ENCODE assay signal across 19 cellular contexts in the genomic region with DNA sequence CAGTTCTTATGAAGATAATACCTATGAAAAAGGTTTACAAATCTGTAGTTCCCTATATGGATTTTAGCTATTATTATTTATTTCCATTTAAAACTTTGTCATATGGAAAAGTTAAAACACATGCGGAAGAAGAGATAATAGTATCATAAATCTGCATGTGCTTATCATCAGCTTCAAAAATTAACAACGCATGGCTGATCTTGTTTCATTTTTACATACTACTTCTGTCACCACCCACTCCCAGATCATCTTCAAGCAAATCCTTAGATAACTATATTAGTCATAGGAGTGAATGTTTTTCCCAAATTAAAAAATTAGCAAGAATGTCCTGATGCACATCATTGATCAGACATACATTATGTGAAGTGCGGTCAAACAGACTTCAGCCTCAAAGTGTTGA. TPM values are rescaled to one million over a fixed set of nuclear protein-coding genes. Genes with fewer than 3 reads are reported as not detected.
DNase-seq lines count a peak whose midpoint lies in the region; ATAC-seq, FAIRE-seq and TF ChIP-seq lines count a peak whose summit lies in the region.
"Had no signal": no experiment of that assay in that cellular context is flagged by ENCODE, and none has a peak within 500 bp of the region (broad histone marks: within the 10 kb centered on the region; RNA-seq: fewer than 3 reads in every experiment).

No MANE protein-coding gene starts in this region.

- RAD21 ChIA-PET in GM12878 (lab: Charles Lee; ENCODE audit: unreplicated experiment), result interaction anchor here (1.0 kb wide), 2 partner anchors 25 to 142 kb away, joined by 3 to 4 read pairs; a partner anchor contains a TSS

- no peak overlapping the region for H3K4me2 ChIP-seq in GM12878 (ENCODE audit: control insufficient read depth, insufficient read depth)
- H3K4me2 ChIP-seq: A549 had no signal

- no peaks in the 10 kb centered on the region for H3K79me2 ChIP-seq in GM12878 (ENCODE audit: control insufficient read depth, insufficient read depth, low read length)

- CTCF ChIA-PET in GM12878 (lab: Yijun Ruan, JAX), result interaction anchor here (1.4 kb wide), 1 partner anchor 173 kb away, joined by 3 read pairs; no protein-coding TSS in a partner anchor

- no peak overlapping the region for H2AFZ ChIP-seq in GM12878 (ENCODE audit: control insufficient read depth, low read depth, low read length)

- TF ChIP-seq POLR2A in GM12878 (IDR thresholded peaks at IDR 0.05; ENCODE audit: low read depth, low read length), result no peak

- no peak overlapping the region for H3K27ac Mint-ChIP-seq in activated T-cell treated with anti-CD3 and anti-CD28 coated beads, Interleukin-2, amount 50 U/mL, for 72 hours
- H3K27ac Mint-ChIP-seq: CD4-positive, alpha-beta T cell had no signal

- peaks cover 9% of the 10 kb centered on the region for H3K4me1 ChIP-seq in GM12878 (ENCODE audit: control insufficient read depth, insufficient read depth, low read length)
- H3K4me1 ChIP-seq: A549, Caco-2 had no signal

- no peaks in the 10 kb centered on the region for H3K4me1 Mint-ChIP-seq in activated T-cell treated with anti-CD3 and anti-CD28 coated beads, Interleukin-2, amount 50 U/mL, for 72 hours (ENCODE audit: low read depth)

- H3K27me3 ChIP-seq in GM12878 (replicated peaks in 1 of 2; ENCODE audit: control insufficient read depth in 2 of 2, insufficient read depth in 2 of 2, low read length in 1 of 2), result no peaks in the 10 kb centered on the region

- H3K4me3 Mint-ChIP-seq in activated T-cell treated with anti-CD3 and anti-CD28 coated beads, Interleukin-2, amount 50 U/mL, for 72 hours, result no peak overlapping the region
- H3K4me3 Mint-ChIP-seq: CD4-positive, alpha-beta T cell had no signal

- DNase-seq in GM03348 (ENCODE audit: low spot score), result peak; percentile 11
- DNase-seq in OCI-M1 (lab: John Stamatoyannopoulos, UW), result peak; percentile 46
- DNase-seq in GM12878 (ENCODE audit: low read depth, low spot score), result no peak
- no peak for DNase-seq in activated T-cell treated with anti-CD3 and anti-CD28 coated beads, Interleukin-2, amount 50 U/mL, for 72 hours
- DNase-seq: AML-193; Caco-2; CD4-positive, alpha-beta T cell; GOT3; H7 had no signal

- H3K27me3 Mint-ChIP-seq in activated T-cell treated with anti-CD3 and anti-CD28 coated beads, Interleukin-2, amount 50 U/mL, for 72 hours (ENCODE audit: low read depth), result no peaks in the 10 kb centered on the region
- H3K27me3 Mint-ChIP-seq: CD4-positive, alpha-beta T cell had no signal

- TF ChIP-seq CTCF in GM12878 (IDR thresholded peaks at IDR 0.05 in 2 of 3, conservative IDR thresholded peaks at IDR 0.05 in 1 of 3; ENCODE audit: control insufficient read depth in 2 of 3, extremely low read depth in 1 of 3, insufficient read depth in 1 of 3, low read depth in 3 of 3, low read length in 3 of 3), result no peak

- WGBS in GM12878 (ENCODE audit: insufficient coverage, insufficient replicate concordance, low lambda C conversion rate, missing lambda C conversion rate), result 51% methylated on average over 3 of the region's 3 CpGs

- H3K4me3 ChIP-seq in GM12878, result no peak overlapping the region
- H3K4me3 ChIP-seq: A549 had no signal

- H4K20me1 ChIP-seq in GM12878 (ENCODE audit: control insufficient read depth, insufficient read depth), result no peaks in the 10 kb centered on the region

- no peak overlapping the region for H3K9ac ChIP-seq in GM12878 (ENCODE audit: control insufficient read depth, insufficient read depth, low read length)

- H3K36me3 Mint-ChIP-seq in activated T-cell treated with anti-CD3 and anti-CD28 coated beads, Interleukin-2, amount 50 U/mL, for 72 hours (ENCODE audit: insufficient read depth in 2 of 2), result no peaks in the 10 kb centered on the region

- H3K9me3 Mint-ChIP-seq in activated T-cell treated with anti-CD3 and anti-CD28 coated beads, Interleukin-2, amount 50 U/mL, for 72 hours, result no peaks in the 10 kb centered on the region
- H3K9me3 Mint-ChIP-seq: CD4-positive, alpha-beta T cell had no signal

- no peaks in the 10 kb centered on the region for H3K36me3 ChIP-seq in GM12878 (ENCODE audit: control insufficient read depth in 2 of 2, insufficient read depth in 2 of 2, low read length in 1 of 2)

- in situ Hi-C loops in GM12878 (cut with MboI), result no loop called here

- ATAC-seq in GM12878, result no peak
- ATAC-seq in activated T-cell treated with anti-CD3 and anti-CD28 coated beads, Interleukin-2, amount 50 U/mL, for 72 hours (replicated peaks in 1 of 2), result no peak
- ATAC-seq in HG03159 (IDR thresholded peaks at IDR 0.05; ENCODE audit: unreplicated experiment), result no peak
- no peak for ATAC-seq in HG02973 (IDR thresholded peaks at IDR 0.05; ENCODE audit: unreplicated experiment)
- ATAC-seq in HG03439 (IDR thresholded peaks at IDR 0.05; ENCODE audit: unreplicated experiment), result no peak
- ATAC-seq: A549, HCT116 had no signal

- no peak overlapping the region for H3K27ac ChIP-seq in GM12878 (ENCODE audit: control insufficient read depth, insufficient read depth)
- H3K27ac ChIP-seq: 22Rv1, A549, C4-2B, HL-60 had no signal

- SMC1A ChIA-PET in GM12878 (lab: Charles Lee; ENCODE audit: uncharacterized antibody, unreplicated experiment), result interaction anchor here (0.8 to 1.0 kb wide), 2 partner anchors 26 to 58 kb away, joined by 3 read pairs; no protein-coding TSS in a partner anchor

- TF ChIP-seq RAD21 in GM12878 (IDR thresholded peaks at IDR 0.05; ENCODE audit: insufficient read depth, low read depth, low read length), result no peak

- no TSS peak for BruUV-seq in GM12878 (replicated peaks; lab: Mats Ljungman, UMichigan)

- H3K9me3 ChIP-seq in GM12878 (replicated peaks; ENCODE audit: control insufficient read depth, insufficient read depth, low read length), result no peaks in the 10 kb centered on the region
- H3K9me3 ChIP-seq: A549, Caco-2 had no signal

- intact Hi-C loops in GM12878 (cut with micrococcal nuclease; ENCODE audit: unreplicated experiment), result no loop called here

- FAIRE-seq in GM12878 (lab: Jason Lieb, UNC), result peak; percentile 44
- peak; percentile 82 for FAIRE-seq in islet of Langerhans (lab: Jason Lieb, UNC)
- FAIRE-seq: A549, D721Med had no signal

- POLR2A ChIA-PET in GM12878 (lab: Charles Lee), result interaction anchor here (1.1 kb wide), 1 partner anchor 25 kb away, joined by 3 read pairs; a partner anchor contains a TSS

- no peak for TF ChIP-seq EP300 in GM12878 (IDR thresholded peaks at IDR 0.05; ENCODE audit: borderline replicate concordance in 1 of 2, control insufficient read depth in 1 of 2, low read depth in 2 of 2, low read length in 2 of 2)

TF ChIP-seq in GM12878, 131 proteins besides CTCF, POLR2A, EP300 and RAD21 (continues in another document):
- 0 out of 2 replicates have a peak, but pooled peaks have one; percentile 18 for TF ChIP-seq DPF2 (IDR thresholded peaks at IDR 0.05)
- TF ChIP-seq KLF5 (IDR thresholded peaks at IDR 0.05; ENCODE audit: partially characterized antibody), result no peak

RNA-seq across cellular contexts. Expression of a gene that starts 24.6 kb away (rescaled TPM):
- total RNA-seq in GM12878 (2013; cell fraction: nucleolus; rRNA removed), result 13.9 and 14.8 TPM in 2 replicates
- total RNA-seq in GM12878 (2014; rRNA removed), result 4.7 and 6.1 TPM in 2 replicates
- total RNA-seq in GM12878 (2014; rRNA removed; fragmentation: Illumina TruSeq; extraction: Trizol), result 7.6 and 8.2 TPM in 2 replicates
- total RNA-seq in GM12878 (2021), result 10.8 and 11.4 TPM in 2 replicates
- 3.2 TPM for polyA plus RNA-seq in GM12878 (2011; ENCODE audit: low read depth)
- 7.2 and 12.6 TPM in 2 replicates for polyA plus RNA-seq in GM12878 (2011; rRNA removed)
- polyA plus RNA-seq in GM12878 (2011; cell fraction: cytosol; rRNA removed), result 3.1 and 3.9 TPM in 2 replicates
- polyA plus RNA-seq in GM12878 (2011; cell fraction: nucleus; rRNA removed), result 3.5 and 4.3 TPM in 2 replicates
- polyA plus RNA-seq in GM12878 (2012), result 5.8 and 5.9 TPM in 2 replicates
- 9.7 and 11.6 TPM in 2 replicates for polyA plus RNA-seq in GM12878 (2014; fragmentation: Illumina TruSeq; extraction: Trizol)
- polyA plus RNA-seq in GM12878 (2014; fragmentation: Nextera tagmentation; extraction: Ambion mirVana), result 1 to 10 TPM; 1.9 TPM
- polyA plus RNA-seq in GM12878 (2014; rRNA removed), result 4.9 and 5.9 TPM in 2 replicates
- polyA plus RNA-seq in GM12878 (2016; fragmentation: Nextera tagmentation; extraction: Ambion mirVana), result 1 to 10 TPM; 5.4 to 6.2 TPM
- 8.9 and 18.9 TPM in 2 replicates for polyA minus RNA-seq in GM12878 (2011; rRNA and poly(A)+ RNA removed)
- 9.3 and 9.8 TPM in 2 replicates for polyA minus RNA-seq in GM12878 (2011; cell fraction: cytosol; rRNA and poly(A)+ RNA removed)
- 4.7 and 8.0 TPM in 2 replicates for polyA minus RNA-seq in GM12878 (2011; cell fraction: nucleus; rRNA and poly(A)+ RNA removed)
- 10 to 100 TPM; 27.6 to 34.3 TPM for total RNA-seq in activated T-cell treated with anti-CD3 and anti-CD28 coated beads, Interleukin-2, amount 50 U/mL, for 72 hours

RNA-seq across cellular contexts. Expression of a gene that starts 37.8 kb away (rescaled TPM):
- 41.6 and 44.1 TPM in 2 replicates for total RNA-seq in GM12878 (2013; cell fraction: nucleolus; rRNA removed)
- total RNA-seq in GM12878 (2014; rRNA removed) (51.5 and 58.4 TPM in 2 replicates), GM12878 (2014; rRNA removed; fragmentation: Illumina TruSeq; extraction: Trizol) (65.6 and 66.3 TPM in 2 replicates), GM12878 (2021) (67.9 and 71.2 TPM in 2 replicates)
- polyA plus RNA-seq in GM12878 (2011; ENCODE audit: low read depth), result 45.7 TPM
- polyA plus RNA-seq in GM12878 (2011; rRNA removed) (105 and 135 TPM in 2 replicates), GM12878 (2014; fragmentation: Illumina TruSeq; extraction: Trizol) (74.4 and 86.6 TPM in 2 replicates), GM12878 (2014; fragmentation: Nextera tagmentation; extraction: Ambion mirVana) (10 to 100 TPM; 37.5 to 59.6 TPM), GM12878 (2014; rRNA removed) (48.3 and 49.1 TPM in 2 replicates), GM12878 (2016; fragmentation: Nextera tagmentation; extraction: Ambion mirVana) (100 to 1,000 TPM in 1 of 2 experiments, 10 to 100 TPM in 1; 93.6 to 103 TPM)
- polyA plus RNA-seq in GM12878 (2011; cell fraction: cytosol; rRNA removed), result 36.9 and 51.2 TPM in 2 replicates
- polyA plus RNA-seq in GM12878 (2011; cell fraction: nucleus; rRNA removed), result 43.1 and 44.4 TPM in 2 replicates
- 50.3 and 68.4 TPM in 2 replicates for polyA plus RNA-seq in GM12878 (2012)
- 43.1 and 56.8 TPM in 2 replicates for polyA minus RNA-seq in GM12878 (2011; rRNA and poly(A)+ RNA removed)
- 27.0 and 28.9 TPM in 2 replicates for polyA minus RNA-seq in GM12878 (2011; cell fraction: cytosol; rRNA and poly(A)+ RNA removed)
- 9.7 and 15.4 TPM in 2 replicates for polyA minus RNA-seq in GM12878 (2011; cell fraction: nucleus; rRNA and poly(A)+ RNA removed)
- 100 to 1,000 TPM; 107 to 132 TPM for total RNA-seq in activated T-cell treated with anti-CD3 and anti-CD28 coated beads, Interleukin-2, amount 50 U/mL, for 72 hours

Comparison
In these comparisons a context has a peak if more than half of its experiments do, and no peak if none do; other contexts are left out.
1. DNase-seq: peak in GM03348 (single experiment) and OCI-M1 (single experiment); none in GM12878 (single experiment) and activated T-cell treated with anti-CD3 and anti-CD28 coated beads, Interleukin-2, amount 50 U/mL, for 72 hours (0 of 2).